Comparison of ENCODE assay signal across 2 cellular contexts in genomic region chr9:75891277-75892167, GRCh38.
TF ChIP-seq lines count a peak whose summit lies in the region.

No MANE protein-coding gene starts in this region.

TF ChIP-seq in SK-N-SH, 30 proteins besides CTCF, POLR2A, EP300 and RAD21 (continued from another document):
- TF ChIP-seq USF1 (IDR thresholded peaks at IDR 0.05; ENCODE audit: borderline replicate concordance, low read depth) (no peak), EZH2phosphoT487 (IDR thresholded peaks at IDR 0.05; ENCODE audit: borderline replicate concordance, low read depth) (no peak; the same call in 1 of the 2 replicates), RCOR1 (IDR thresholded peaks at IDR 0.05; ENCODE audit: low read length) (no peak), MEF2A (IDR thresholded peaks at IDR 0.05; ENCODE audit: borderline replicate concordance, low read depth) (no peak), MAX (IDR thresholded peaks at IDR 0.05; ENCODE audit: low read depth) (no peak), RFX5 (IDR thresholded peaks at IDR 0.05; ENCODE audit: low read length) (no peak), FOXM1 (IDR thresholded peaks at IDR 0.05; ENCODE audit: low read depth) (no peak), PBX3 (IDR thresholded peaks at IDR 0.05) (no peak), TCF12 (IDR thresholded peaks at IDR 0.05) (no peak), TAF1 (IDR thresholded peaks at IDR 0.05; ENCODE audit: borderline replicate concordance, low read depth, low read length) (no peak)

TF ChIP-seq in SK-N-SH treated with all-trans-retinoic acid at 6 μM for 48 hours, 23 proteins besides CTCF, POLR2A, EP300 and RAD21 (continued from another document):
- no peak for TF ChIP-seq ZC3H10 (CRISPR knock-in tag; IDR thresholded peaks at IDR 0.05)
- TF ChIP-seq TCF4 (CRISPR knock-in tag; IDR thresholded peaks at IDR 0.05; ENCODE audit: borderline replicate concordance) = no peak
- no peak for TF ChIP-seq GLIS3 (CRISPR knock-in tag; IDR thresholded peaks at IDR 0.05)
- TF ChIP-seq ESRRG (CRISPR knock-in tag; IDR thresholded peaks at IDR 0.05) = no peak
- no peak for TF ChIP-seq PPARA (CRISPR knock-in tag; IDR thresholded peaks at IDR 0.05; ENCODE audit: borderline replicate concordance)
- no peak for TF ChIP-seq SNAI2 (CRISPR knock-in tag; IDR thresholded peaks at IDR 0.05)
- TF ChIP-seq RARB (CRISPR knock-in tag; IDR thresholded peaks at IDR 0.05) = no peak
- no peak for TF ChIP-seq TSHZ2 (CRISPR knock-in tag; IDR thresholded peaks at IDR 0.05)
